ENCODE assay signal across 26 cellular contexts in genomic region chr2:73128841-73129535, GRCh38.
"Had no signal": no experiment of that assay in that cellular context is flagged by ENCODE, and none has a peak within 500 bp of the region (broad histone marks: within the 10 kb centered on the region; RNA-seq: fewer than 3 reads in every experiment).

No MANE protein-coding gene starts in this region.

- H3K9me3 Mint-ChIP-seq: activated B cell treated with CpG ODN at 0.5 μM for 24 hours; activated CD4-positive, alpha-beta memory T cell treated with anti-CD3 and anti-CD28 coated beads, Interleukin-2, amount 10 ng/mL, durations not matched to agents 7 days and 5 days; activated naive CD4-positive, alpha-beta T cell treated with anti-CD3 and anti-CD28 coated beads for 36 hours; activated T-helper 17 cell treated with anti-CD3 and anti-CD28 coated beads, Interleukin-2, amount 50 U/mL, for 72 hours had no signal

- ATAC-seq: activated T-helper 17 cell treated with anti-CD3 and anti-CD28 coated beads, Interleukin-2, amount 50 U/mL, for 72 hours had no signal

- H3K9ac ChIP-seq: KMS-11, SK-N-SH had no signal

- H3K36me3 Mint-ChIP-seq: activated naive CD8-positive, alpha-beta T cell had no signal

- H3K36me3 ChIP-seq: brain microvascular endothelial cell, Peyer's patch, SJCRH30 had no signal

- H3K27me3 ChIP-seq: brain microvascular endothelial cell, Peyer's patch had no signal

- H3K4me3 ChIP-seq: Peyer's patch, SJCRH30 had no signal

- H3K27ac ChIP-seq: brain microvascular endothelial cell, KMS-11, Peyer's patch, RWPE1, SJCRH30 had no signal

- H3K4me1 Mint-ChIP-seq: activated B cell treated with CpG ODN at 0.5 μM for 24 hours; activated CD4-positive, alpha-beta memory T cell treated with anti-CD3 and anti-CD28 coated beads, Interleukin-2, amount 10 ng/mL, durations not matched to agents 7 days and 5 days; activated T-helper 17 cell treated with anti-CD3 and anti-CD28 coated beads, Interleukin-2, amount 50 U/mL, for 72 hours had no signal

- H3K27ac Mint-ChIP-seq: activated B cell treated with CpG ODN at 0.5 μM for 24 hours; activated CD4-positive, alpha-beta memory T cell treated with anti-CD3 and anti-CD28 coated beads, Interleukin-2, amount 10 ng/mL, durations not matched to agents 7 days and 5 days; activated naive CD4-positive, alpha-beta T cell treated with anti-CD3 and anti-CD28 coated beads for 36 hours; activated naive CD8-positive, alpha-beta T cell; activated T-helper 17 cell treated with anti-CD3 and anti-CD28 coated beads, Interleukin-2, amount 50 U/mL, for 72 hours had no signal

- H3K9me3 ChIP-seq: Peyer's patch, SK-N-SH had no signal

- DNase-seq: activated B cell treated with CpG ODN at 0.5 μM for 24 hours; activated CD4-positive, alpha-beta memory T cell treated with anti-CD3 and anti-CD28 coated beads, Interleukin-2, amount 10 ng/mL, durations not matched to agents 7 days and 5 days; activated CD4-positive, alpha-beta T cell treated with anti-CD3 and anti-CD28 coated beads, Interleukin-2, amount 50 U/mL, for 1 hour; activated gamma-delta T cell; activated naive CD4-positive, alpha-beta T cell treated with anti-CD3 and anti-CD28 coated beads for 36 hours; activated T-cell treated with anti-CD3 and anti-CD28 coated beads for 4 hours; activated T-cell treated with anti-CD3 and anti-CD28 coated beads, Interleukin-2, amount 50 U/mL, for 48 hours; amygdala; brain microvascular endothelial cell; NCI-H1092; NCI-H1417; NCI-H1930; NCI-H2171; NCI-H226; NCI-H526; NK-92 treated with Interleukin-12 subunit alpha and Interleukin-12 subunit beta, amount 100 ng/mL, for 24 hours; OCI-M1; Peyer's patch; Right ventricle myocardium superior; SJCRH30; SK-N-SH; T-helper 1 cell had no signal

- H3K4me1 ChIP-seq: Peyer's patch, SJCRH30 had no signal

- H3K4me2 ChIP-seq: KMS-11, SK-N-SH had no signal

- H3K4me3 Mint-ChIP-seq: activated B cell treated with CpG ODN at 0.5 μM for 24 hours; activated CD4-positive, alpha-beta memory T cell treated with anti-CD3 and anti-CD28 coated beads, Interleukin-2, amount 10 ng/mL, durations not matched to agents 7 days and 5 days; activated naive CD4-positive, alpha-beta T cell treated with anti-CD3 and anti-CD28 coated beads for 36 hours; activated naive CD8-positive, alpha-beta T cell; activated T-helper 17 cell treated with anti-CD3 and anti-CD28 coated beads, Interleukin-2, amount 50 U/mL, for 72 hours had no signal
